34 cellular contexts compared by ENCODE assay signal in the genomic region with DNA sequence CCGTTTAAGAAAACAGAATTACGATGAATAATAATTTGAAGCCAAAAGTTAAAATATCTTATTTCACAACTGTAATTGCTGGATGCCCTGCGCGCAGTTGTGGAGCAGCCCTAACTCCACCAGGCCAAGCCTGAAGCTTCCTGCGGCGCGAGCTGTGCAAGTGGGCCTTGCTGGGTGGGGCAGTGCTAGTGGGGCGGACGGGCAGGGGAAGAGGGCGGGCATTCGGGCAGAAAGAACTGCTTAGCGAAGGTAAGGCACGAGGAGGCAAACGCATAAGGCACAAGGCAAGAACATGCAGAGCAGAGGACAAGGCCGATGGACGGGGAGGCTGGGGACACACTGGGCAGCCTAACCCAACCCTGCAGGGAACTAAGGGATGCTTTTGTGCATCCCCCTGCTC. TPM values are rescaled to one million over a fixed set of nuclear protein-coding genes. Genes with fewer than 3 reads are reported as not detected.
DNase-seq lines count a peak whose midpoint lies in the region; ATAC-seq and TF ChIP-seq lines count a peak whose summit lies in the region.
"Had no signal": no experiment of that assay in that cellular context is flagged by ENCODE, and none has a peak within 500 bp of the region (broad histone marks: within the 10 kb centered on the region; RNA-seq: fewer than 3 reads in every experiment).

No MANE protein-coding gene starts in this region.

- no peaks in the 10 kb centered on the region for H3K27me3 ChIP-seq in body of pancreas
- H3K27me3 ChIP-seq: BLaER1, brain microvascular endothelial cell had no signal

- H3K4me3 ChIP-seq in GM12864 (ENCODE audit: low read depth, low read length) (no peak overlapping the region), body of pancreas (no peak overlapping the region)
- H3K4me3 ChIP-seq: BLaER1, dorsolateral prefrontal cortex, GM23248, heart right ventricle, lower lobe of right lung, mucosa of descending colon, tibial nerve had no signal

- TF ChIP-seq POLR2A in body of pancreas (IDR thresholded peaks at IDR 0.05) = no peak

- no peaks in the 10 kb centered on the region for H3K4me1 ChIP-seq in body of pancreas
- H3K4me1 ChIP-seq: BLaER1, heart right ventricle, parathyroid adenoma, tibial nerve had no signal

- no peak overlapping the region for H3K27ac ChIP-seq in body of pancreas
- H3K27ac ChIP-seq: BLaER1, brain microvascular endothelial cell, dorsolateral prefrontal cortex, GM23248, heart right ventricle, lower lobe of right lung, parathyroid adenoma, tibial nerve, WERI-Rb-1 had no signal

- ATAC-seq in body of pancreas = peak; percentile 47
- peak in 1 of 2 donors; percentile 71 for ATAC-seq in natural killer cell treated with Interleukin-12 subunit alpha and Interleukin-12 subunit beta and Interleukin-15 and Interleukin-18, amount 100 ng/mL, for 72 hours
- ATAC-seq: mucosa of descending colon had no signal

- no peak for TF ChIP-seq CTCF in CD14-positive monocyte (IDR thresholded peaks at IDR 0.05)
- TF ChIP-seq CTCF in GM12864 (IDR thresholded peaks at IDR 0.05; ENCODE audit: low read depth, low read length, missing control alignments) = no peak
- TF ChIP-seq CTCF in body of pancreas (IDR thresholded peaks at IDR 0.05) = no peak

- peaks cover 0 to 8% of the 10 kb centered on the region in 2 donors for H3K36me3 Mint-ChIP-seq in CD14-positive monocyte
- no peaks in the 10 kb centered on the region for H3K36me3 Mint-ChIP-seq in natural killer cell treated with Interleukin-12 subunit alpha and Interleukin-12 subunit beta and Interleukin-15 and Interleukin-18, amount 100 ng/mL, for 72 hours

- peaks cover 15 to 27% (median 25%) of the 10 kb centered on the region in 3 donors for H3K27me3 Mint-ChIP-seq in CD14-positive monocyte (ENCODE audit: low read depth in 3 of 3)
- peaks cover 12 to 35% of the 10 kb centered on the region in 2 donors for H3K27me3 Mint-ChIP-seq in natural killer cell treated with Interleukin-12 subunit alpha and Interleukin-12 subunit beta and Interleukin-15 and Interleukin-18, amount 100 ng/mL, for 72 hours

- H3K36me3 ChIP-seq in body of pancreas (replicated peaks in 1 of 2; ENCODE audit: insufficient read depth in 1 of 2, low read depth in 2 of 2) = no peaks in the 10 kb centered on the region
- H3K36me3 ChIP-seq: BLaER1, brain microvascular endothelial cell, heart right ventricle, lower lobe of right lung, tibial nerve, WERI-Rb-1 had no signal

- intact Hi-C loops in CD14-positive monocyte (cut with micrococcal nuclease) = no loop called here
- intact Hi-C loops in body of pancreas (cut with DNase I) = no loop called here

- 62 to 68% methylated on average over 16 of the region's 16 CpGs for WGBS in body of pancreas, 2 donors

- H3K9me3 Mint-ChIP-seq in CD14-positive monocyte = peaks cover 0 to 3% (median 0%) of the 10 kb centered on the region in 7 donors
- no peaks in the 10 kb centered on the region for H3K9me3 Mint-ChIP-seq in natural killer cell treated with Interleukin-12 subunit alpha and Interleukin-12 subunit beta and Interleukin-15 and Interleukin-18, amount 100 ng/mL, for 72 hours
- H3K9me3 Mint-ChIP-seq: activated CD4-positive, alpha-beta T cell treated with anti-CD3 and anti-CD28 coated beads, Interleukin-2, amount 10 ng/mL, durations not matched to agents 7 days and 5 days; activated naive CD4-positive, alpha-beta T cell treated with anti-CD3 and anti-CD28 coated beads for 36 hours; activated T-cell treated with anti-CD3 and anti-CD28 coated beads, Interleukin-2, amount 50 U/mL, for 72 hours had no signal

- H3K4me1 Mint-ChIP-seq in CD14-positive monocyte = peaks cover 20% of the 10 kb centered on the region
- no peaks in the 10 kb centered on the region for H3K4me1 Mint-ChIP-seq in natural killer cell treated with Interleukin-12 subunit alpha and Interleukin-12 subunit beta and Interleukin-15 and Interleukin-18, amount 100 ng/mL, for 72 hours (ENCODE audit: low read depth in 2 of 2)

- H3K27ac Mint-ChIP-seq in CD14-positive monocyte = peak overlapping the region in 1 of 7 donors; percentile 36
- H3K27ac Mint-ChIP-seq in natural killer cell treated with Interleukin-12 subunit alpha and Interleukin-12 subunit beta and Interleukin-15 and Interleukin-18, amount 100 ng/mL, for 72 hours = no peak overlapping the region
- H3K27ac Mint-ChIP-seq: activated naive CD4-positive, alpha-beta T cell treated with anti-CD3 and anti-CD28 coated beads for 36 hours; activated T-cell treated with anti-CD3 and anti-CD28 coated beads, Interleukin-2, amount 50 U/mL, for 72 hours had no signal

- H3K4me3 Mint-ChIP-seq in CD14-positive monocyte = peak overlapping the region in 1 of 2 donors; percentile 75
- H3K4me3 Mint-ChIP-seq in natural killer cell treated with Interleukin-12 subunit alpha and Interleukin-12 subunit beta and Interleukin-15 and Interleukin-18, amount 100 ng/mL, for 72 hours = peak overlapping the region; percentile 44
- H3K4me3 Mint-ChIP-seq: activated CD4-positive, alpha-beta T cell treated with anti-CD3 and anti-CD28 coated beads, Interleukin-2, amount 10 ng/mL, durations not matched to agents 7 days and 5 days; activated naive CD4-positive, alpha-beta T cell treated with anti-CD3 and anti-CD28 coated beads for 36 hours had no signal

- H3K9me3 ChIP-seq in body of pancreas = no peaks in the 10 kb centered on the region
- H3K9me3 ChIP-seq: BLaER1, heart right ventricle, lower lobe of right lung, mucosa of descending colon had no signal

- DNase-seq in CD14-positive monocyte (ENCODE audit: low spot score) (peak; percentile 30), GM12864 (ENCODE audit: low read depth) (peak; percentile 5), body of pancreas (no peak), NCI-H2227 treated with DMSO at 0.1 percent for 48 hours (lab: John Stamatoyannopoulos, UW) (no peak), NCI-H524 (lab: John Stamatoyannopoulos, UW) (no peak), DMS 273 treated with DMSO at 0.1 percent for 48 hours (lab: John Stamatoyannopoulos, UW) (no peak)
- no peak for DNase-seq in natural killer cell treated with Interleukin-12 subunit alpha and Interleukin-12 subunit beta and Interleukin-15 and Interleukin-18, amount 100 ng/mL, for 72 hours (ENCODE audit: low spot score)
- DNase-seq: activated CD4-positive, alpha-beta T cell treated with anti-CD3 and anti-CD28 coated beads, Interleukin-2, amount 10 ng/mL, durations not matched to agents 7 days and 5 days; activated naive CD4-positive, alpha-beta T cell treated with anti-CD3 and anti-CD28 coated beads for 36 hours; activated T-cell treated with anti-CD3 and anti-CD28 coated beads, Interleukin-2, amount 50 U/mL, for 72 hours; amniotic stem cell; brain microvascular endothelial cell; COR-L47; dorsolateral prefrontal cortex; GF-D8; GM23248; heart right ventricle; lower lobe of right lung; mucosa of descending colon; MV-4-11; NCI-H1436 treated with DMSO at 0.1 percent for 48 hours; NCI-H2107; NCI-H446 treated with DMSO at 0.1 percent for 48 hours; NCI-H82; SIG-M5; small intestine; WERI-Rb-1 had no signal

RNA-seq across cellular contexts. Expression of a gene that starts 2.2 kb away (rescaled TPM):
- polyA plus RNA-seq in CD14-positive monocyte = 1 to 10 TPM in 1 of 2 donors, not detected in 1; 4.4 TPM
- not detected for total RNA-seq in body of pancreas
- total RNA-seq in natural killer cell treated with Interleukin-12 subunit alpha and Interleukin-12 subunit beta and Interleukin-15 and Interleukin-18, amount 100 ng/mL, for 72 hours = 1 to 10 TPM in 1 of 2 donors, under 1 TPM in 1; 0.88 to 7.4 TPM
- total RNA-seq: activated naive CD4-positive, alpha-beta T cell treated with anti-CD3 and anti-CD28 coated beads for 36 hours; cerebellum; frontal cortex; GM23248 had no signal
- polyA plus RNA-seq: GM23248, heart right ventricle, keratinocyte, neural cell had no signal

RNA-seq across cellular contexts. Expression of a gene that starts 19.9 kb away (rescaled TPM):
- 10 to 100 TPM in 1 of 2 donors, under 1 TPM in 1; 0.24 to 15.5 TPM for polyA plus RNA-seq in CD14-positive monocyte
- total RNA-seq in body of pancreas = not detected
- total RNA-seq in natural killer cell treated with Interleukin-12 subunit alpha and Interleukin-12 subunit beta and Interleukin-15 and Interleukin-18, amount 100 ng/mL, for 72 hours = 10 to 100 TPM in 1 of 2 donors, 1 to 10 TPM in 1; 1.2 to 10.9 TPM
- total RNA-seq: activated naive CD4-positive, alpha-beta T cell treated with anti-CD3 and anti-CD28 coated beads for 36 hours; cerebellum; frontal cortex; GM23248 had no signal
- polyA plus RNA-seq: GM23248, heart right ventricle, keratinocyte, neural cell had no signal

RNA-seq across cellular contexts. Expression of a gene that starts 55.7 kb away (rescaled TPM):
- polyA plus RNA-seq in CD14-positive monocyte = under 1 TPM; 0.25 to 0.64 TPM
- not detected for total RNA-seq in body of pancreas
- total RNA-seq in natural killer cell treated with Interleukin-12 subunit alpha and Interleukin-12 subunit beta and Interleukin-15 and Interleukin-18, amount 100 ng/mL, for 72 hours = 10 to 100 TPM in 1 of 2 donors, 1 to 10 TPM in 1; 3.3 to 13.9 TPM
- total RNA-seq: cerebellum, frontal cortex, GM23248 had no signal
- polyA plus RNA-seq: GM23248, neural cell had no signal

Comparison
In these comparisons a context has a peak if more than half of its experiments do, and no peak if none do; other contexts are left out.
1. DNase-seq: peak in CD14-positive monocyte (single experiment) and GM12864 (single experiment); none in body of pancreas (0 of 4), natural killer cell treated with Interleukin-12 subunit alpha and Interleukin-12 subunit beta and Interleukin-15 and Interleukin-18, amount 100 ng/mL, for 72 hours (single experiment), NCI-H2227 treated with DMSO at 0.1 percent for 48 hours (single experiment), NCI-H524 (0 of 2) and DMS 273 treated with DMSO at 0.1 percent for 48 hours (single experiment).
2. RNA of a gene that starts 55.7 kb away (total RNA-seq): 3.3 to 13.9 TPM in natural killer cell treated with Interleukin-12 subunit alpha and Interleukin-12 subunit beta and Interleukin-15 and Interleukin-18, amount 100 ng/mL, for 72 hours; not detected in body of pancreas; every median in the first group is over 4 times any median in the second.